In genomic region chr1:161045749-161046573, GRCh38 we compare ENCODE assay signal across 1 cellular context.
TF ChIP-seq lines count a peak whose summit lies in the region.

TSS of gene USF1 (minus strand) at chr1:161045977. CDS start at chr1:161043275, 2,702 bp downstream.

TF ChIP-seq in SK-N-SH, 30 proteins besides CTCF, POLR2A, EP300 and RAD21 (continued from another document):
- 0 out of 2 replicates have a peak, but pooled peaks have one; percentile 14 for TF ChIP-seq REST (IDR thresholded peaks at IDR 0.05; ENCODE audit: low read depth, low read length)
- TF ChIP-seq, protein P1, sequence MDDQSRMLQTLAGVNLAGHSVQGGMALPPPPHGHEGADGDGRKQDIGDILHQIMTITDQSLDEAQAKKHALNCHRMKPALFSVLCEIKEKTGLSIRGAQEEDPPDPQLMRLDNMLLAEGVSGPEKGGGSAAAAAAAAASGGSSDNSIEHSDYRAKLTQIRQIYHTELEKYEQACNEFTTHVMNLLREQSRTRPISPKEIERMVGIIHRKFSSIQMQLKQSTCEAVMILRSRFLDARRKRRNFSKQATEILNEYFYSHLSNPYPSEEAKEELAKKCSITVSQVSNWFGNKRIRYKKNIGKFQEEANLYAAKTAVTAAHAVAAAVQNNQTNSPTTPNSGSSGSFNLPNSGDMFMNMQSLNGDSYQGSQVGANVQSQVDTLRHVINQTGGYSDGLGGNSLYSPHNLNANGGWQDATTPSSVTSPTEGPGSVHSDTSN (IDR thresholded peaks at IDR 0.05), result peak; percentile 12; the same call in 1 of the 2 replicates
TF ChIP-seq in SK-N-SH: peak in this region for 11.
